In genomic region chr12:68118096-68118755, GRCh38 we compare ENCODE assay signal across 23 cellular contexts. TPM values are rescaled to one million over a fixed set of nuclear protein-coding genes. Genes with fewer than 3 reads are reported as not detected.
DNase-seq lines count a peak whose midpoint lies in the region; ATAC-seq and TF ChIP-seq lines count a peak whose summit lies in the region.
"Had no signal": no experiment of that assay in that cellular context is flagged by ENCODE, and none has a peak within 500 bp of the region (broad histone marks: within the 10 kb centered on the region; RNA-seq: fewer than 3 reads in every experiment).

No MANE protein-coding gene starts in this region.

- H3K36me3 Mint-ChIP-seq in activated naive CD4-positive, alpha-beta T cell treated with anti-CD3 and anti-CD28 coated beads for 36 hours (ENCODE audit: low read depth) = no peaks in the 10 kb centered on the region
- no peaks in the 10 kb centered on the region for H3K36me3 Mint-ChIP-seq in WTC11
- H3K36me3 Mint-ChIP-seq in endodermal cell (ENCODE audit: low read depth) = no peaks in the 10 kb centered on the region

- H3K27ac Mint-ChIP-seq in activated naive CD4-positive, alpha-beta T cell treated with anti-CD3 and anti-CD28 coated beads for 36 hours = peak overlapping the region; percentile 63
- H3K27ac Mint-ChIP-seq in WTC11 = no peak overlapping the region
- no peak overlapping the region for H3K27ac Mint-ChIP-seq in endodermal cell
- H3K27ac Mint-ChIP-seq: stimulated activated naive B cell treated with anti-CD40 and anti-IgM and Interleukin-4, amounts not matched to agents 10 μg/mL and 1 μg/mL and 100 μg/mL, for 72 hours had no signal

- peaks cover 37% of the 10 kb centered on the region for H3K4me1 Mint-ChIP-seq in activated naive CD4-positive, alpha-beta T cell treated with anti-CD3 and anti-CD28 coated beads for 36 hours (ENCODE audit: low read depth)
- peaks cover 16% of the 10 kb centered on the region for H3K4me1 Mint-ChIP-seq in WTC11
- H3K4me1 Mint-ChIP-seq in endodermal cell = peaks cover 5% of the 10 kb centered on the region

- no peaks in the 10 kb centered on the region for H3K9me3 Mint-ChIP-seq in activated naive CD4-positive, alpha-beta T cell treated with anti-CD3 and anti-CD28 coated beads for 36 hours
- H3K9me3 Mint-ChIP-seq in WTC11 (no peaks in the 10 kb centered on the region), endodermal cell (no peaks in the 10 kb centered on the region)
- H3K9me3 Mint-ChIP-seq: stimulated activated naive B cell treated with anti-CD40 and anti-IgM and Interleukin-4, amounts not matched to agents 10 μg/mL and 1 μg/mL and 100 μg/mL, for 72 hours had no signal

- H3K36me3 ChIP-seq in endodermal cell (ENCODE audit: control insufficient read depth, insufficient read depth, low read length) = no peaks in the 10 kb centered on the region
- H3K36me3 ChIP-seq: transverse colon had no signal

- CTCF ChIA-PET in activated naive CD4-positive, alpha-beta T cell treated with anti-CD3 and anti-CD28 coated beads for 36 hours (lab: Charles Lee) = interaction anchor here (2.0 kb wide), 1 partner anchor 77 kb away, joined by 4 read pairs; no protein-coding TSS in a partner anchor
- CTCF ChIA-PET in WTC11 (lab: Charles Lee) = interaction anchor here (4.6 kb wide), 1 partner anchor 40 kb away, joined by 30 read pairs; no protein-coding TSS in a partner anchor

- DNase-seq in activated naive CD4-positive, alpha-beta T cell treated with anti-CD3 and anti-CD28 coated beads for 36 hours = no peak
- DNase-seq in activated naive CD4-positive, alpha-beta T cell (lab: John Stamatoyannopoulos, UW) = no peak
- DNase-seq in WTC11 (ENCODE audit: low spot score) (no peak), endodermal cell (peak; percentile 71), cerebellar cortex (ENCODE audit: low spot score) (no peak)
- peak; percentile 14 for DNase-seq in stimulated activated naive CD8-positive, alpha-beta T cell treated with anti-CD3 and anti-CD28 coated beads, Interleukin-15, Interleukin-2, amounts not matched to agents 100 U/mL and 50 U/mL, for 24 hours
- DNase-seq: activated CD8-positive, alpha-beta memory T cell treated with anti-CD3 and anti-CD28 coated beads for 24 hours; activated gamma-delta T cell; DMS79; glutamatergic neuron; KBM-7; mammary epithelial cell; NCI-H187 treated with DMSO at 0.1 percent for 48 hours; NCI-H446 treated with DMSO at 0.1 percent for 48 hours; stimulated activated naive B cell treated with anti-CD40 and anti-IgM and Interleukin-4, amounts not matched to agents 10 μg/mL and 1 μg/mL and 100 μg/mL, for 72 hours; SW 1271; transverse colon had no signal

- no peaks in the 10 kb centered on the region for H3K9me3 ChIP-seq in endodermal cell (ENCODE audit: control insufficient read depth, low read length)
- H3K9me3 ChIP-seq: transverse colon had no signal

- POLR2A ChIA-PET in WTC11 (lab: Charles Lee) = no interaction called here

- ATAC-seq in WTC11 (peak; percentile 93), HG03469 (IDR thresholded peaks at IDR 0.05; ENCODE audit: unreplicated experiment) (no peak), HG03378 (IDR thresholded peaks at IDR 0.05; ENCODE audit: unreplicated experiment) (no peak)
- no peak for ATAC-seq in stimulated activated naive CD8-positive, alpha-beta T cell treated with anti-CD3 and anti-CD28 coated beads, Interleukin-15, Interleukin-2, amounts not matched to agents 100 U/mL and 50 U/mL, for 24 hours
- ATAC-seq: sciatic nerve; stimulated activated naive B cell treated with anti-CD40 and anti-IgM and Interleukin-4, amounts not matched to agents 10 μg/mL and 1 μg/mL and 100 μg/mL, for 72 hours had no signal

- no peak overlapping the region for H3K9ac ChIP-seq in endodermal cell (ENCODE audit: extremely low read depth, low read length, poor library complexity, severe bottlenecking)
- H3K9ac ChIP-seq: parathyroid adenoma had no signal

- TF ChIP-seq CTCF in WTC11 (IDR thresholded peaks at IDR 0.05) (no peak), endodermal cell (conservative IDR thresholded peaks at IDR 0.05) (no peak)

- H3K4me3 Mint-ChIP-seq in activated naive CD4-positive, alpha-beta T cell treated with anti-CD3 and anti-CD28 coated beads for 36 hours = peak overlapping the region; percentile 20
- no peak overlapping the region for H3K4me3 Mint-ChIP-seq in WTC11
- H3K4me3 Mint-ChIP-seq in endodermal cell = no peak overlapping the region
- H3K4me3 Mint-ChIP-seq: stimulated activated naive B cell treated with anti-CD40 and anti-IgM and Interleukin-4, amounts not matched to agents 10 μg/mL and 1 μg/mL and 100 μg/mL, for 72 hours had no signal

- H3K27me3 ChIP-seq in endodermal cell (ENCODE audit: control insufficient read depth, insufficient read depth, low read length, poor library complexity, severe bottlenecking) = no peaks in the 10 kb centered on the region
- H3K27me3 ChIP-seq: transverse colon had no signal

- intact Hi-C loops in activated naive CD4-positive, alpha-beta T cell treated with anti-CD3 and anti-CD28 coated beads for 36 hours (cut with micrococcal nuclease) = loop anchor here (5.0 kb wide), 1 partner anchor 249 kb away; no protein-coding TSS in a partner anchor

- H3K4me1 ChIP-seq in endodermal cell (ENCODE audit: control insufficient read depth, insufficient read depth, low read length) = no peaks in the 10 kb centered on the region
- H3K4me1 ChIP-seq: parathyroid adenoma, transverse colon had no signal

- H3K27me3 Mint-ChIP-seq in activated naive CD4-positive, alpha-beta T cell treated with anti-CD3 and anti-CD28 coated beads for 36 hours (ENCODE audit: low read depth) = no peaks in the 10 kb centered on the region
- H3K27me3 Mint-ChIP-seq in WTC11 (ENCODE audit: low read depth) = peaks cover 4% of the 10 kb centered on the region
- H3K27me3 Mint-ChIP-seq in endodermal cell (ENCODE audit: insufficient read depth) = peaks cover 7% of the 10 kb centered on the region
- H3K27me3 Mint-ChIP-seq: stimulated activated naive B cell treated with anti-CD40 and anti-IgM and Interleukin-4, amounts not matched to agents 10 μg/mL and 1 μg/mL and 100 μg/mL, for 72 hours had no signal

- H3K4me3 ChIP-seq in endodermal cell (ENCODE audit: low read length) = no peak overlapping the region
- H3K4me3 ChIP-seq: transverse colon had no signal

- WGBS in endodermal cell (ENCODE audit: insufficient coverage in 1 of 2, insufficient read length in 1 of 2), 2 experiments = 82 to 97% methylated on average over 4 to 6 of the region's 7 CpGs

- no peak overlapping the region for H3K27ac ChIP-seq in endodermal cell (ENCODE audit: low read depth, low read length)
- H3K27ac ChIP-seq: parathyroid adenoma, RWPE1, transverse colon had no signal

TF ChIP-seq in WTC11, 78 proteins besides CTCF, POLR2A, EP300 and RAD21 (continues in another document):
- TF ChIP-seq RORB (CRISPR knock-in tag; IDR thresholded peaks at IDR 0.05) = no peak
- TF ChIP-seq NFATC4 (CRISPR knock-in tag; IDR thresholded peaks at IDR 0.05) = no peak
- TF ChIP-seq, protein P1, sequence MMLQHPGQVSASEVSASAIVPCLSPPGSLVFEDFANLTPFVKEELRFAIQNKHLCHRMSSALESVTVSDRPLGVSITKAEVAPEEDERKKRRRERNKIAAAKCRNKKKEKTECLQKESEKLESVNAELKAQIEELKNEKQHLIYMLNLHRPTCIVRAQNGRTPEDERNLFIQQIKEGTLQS (CRISPR knock-in tag; conservative IDR thresholded peaks at IDR 0.05) = no peak
- TF ChIP-seq, protein P2, sequence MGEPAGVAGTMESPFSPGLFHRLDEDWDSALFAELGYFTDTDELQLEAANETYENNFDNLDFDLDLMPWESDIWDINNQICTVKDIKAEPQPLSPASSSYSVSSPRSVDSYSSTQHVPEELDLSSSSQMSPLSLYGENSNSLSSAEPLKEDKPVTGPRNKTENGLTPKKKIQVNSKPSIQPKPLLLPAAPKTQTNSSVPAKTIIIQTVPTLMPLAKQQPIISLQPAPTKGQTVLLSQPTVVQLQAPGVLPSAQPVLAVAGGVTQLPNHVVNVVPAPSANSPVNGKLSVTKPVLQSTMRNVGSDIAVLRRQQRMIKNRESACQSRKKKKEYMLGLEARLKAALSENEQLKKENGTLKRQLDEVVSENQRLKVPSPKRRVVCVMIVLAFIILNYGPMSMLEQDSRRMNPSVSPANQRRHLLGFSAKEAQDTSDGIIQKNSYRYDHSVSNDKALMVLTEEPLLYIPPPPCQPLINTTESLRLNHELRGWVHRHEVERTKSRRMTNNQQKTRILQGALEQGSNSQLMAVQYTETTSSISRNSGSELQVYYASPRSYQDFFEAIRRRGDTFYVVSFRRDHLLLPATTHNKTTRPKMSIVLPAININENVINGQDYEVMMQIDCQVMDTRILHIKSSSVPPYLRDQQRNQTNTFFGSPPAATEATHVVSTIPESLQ (CRISPR knock-in tag; IDR thresholded peaks at IDR 0.05) = no peak
- TF ChIP-seq TEAD1 (CRISPR knock-in tag; IDR thresholded peaks at IDR 0.05) = no peak
- TF ChIP-seq MYBL2 (CRISPR knock-in tag; IDR thresholded peaks at IDR 0.05) = no peak
- TF ChIP-seq ZNF416 (CRISPR knock-in tag; IDR thresholded peaks at IDR 0.05) = no peak
- TF ChIP-seq ZNF671 (CRISPR knock-in tag; IDR thresholded peaks at IDR 0.05) = no peak

RNA-seq across cellular contexts. Expression of gene IFNG, which starts 41.3 kb away (rescaled TPM):
- 10 to 100 TPM; 48.8 to 49.1 TPM for total RNA-seq in activated naive CD4-positive, alpha-beta T cell treated with anti-CD3 and anti-CD28 coated beads for 36 hours
- 0.21 to 0.42 TPM (median 0.34 TPM) in 3 replicates for total RNA-seq in WTC11 (2021)
- not detected for total RNA-seq in endodermal cell
- polyA plus RNA-seq in endodermal cell (2013, experiment 1 of 2) = not detected
- not detected for polyA plus RNA-seq in endodermal cell (2013, experiment 2 of 2)
- total RNA-seq: mammary epithelial cell, transverse colon had no signal
- polyA plus RNA-seq: AG04450, mammary epithelial cell had no signal

Comparison
In these comparisons a context has a peak if more than half of its experiments do, and no peak if none do; other contexts are left out.
1. DNase-seq: peak in endodermal cell (single experiment) and stimulated activated naive CD8-positive, alpha-beta T cell treated with anti-CD3 and anti-CD28 coated beads, Interleukin-15, Interleukin-2, amounts not matched to agents 100 U/mL and 50 U/mL, for 24 hours (single experiment); none in activated naive CD4-positive, alpha-beta T cell treated with anti-CD3 and anti-CD28 coated beads for 36 hours (single experiment), activated naive CD4-positive, alpha-beta T cell (0 of 4), WTC11 (single experiment) and cerebellar cortex (single experiment).
2. RNA of gene IFNG, which starts 41.3 kb away (total RNA-seq): 48.8 to 49.1 TPM in activated naive CD4-positive, alpha-beta T cell treated with anti-CD3 and anti-CD28 coated beads for 36 hours; 0.21 to 0.42 TPM in WTC11 and not detected in endodermal cell; every median in the first group is over 10 times any median in the second.